Comparison of ENCODE assay signal across 8 cellular contexts in genomic region chr17:3667366-3668278, GRCh38. TPM values are rescaled to one million over a fixed set of nuclear protein-coding genes. Genes with fewer than 3 reads are reported as not detected.
DNase-seq lines count a peak whose midpoint lies in the region; ATAC-seq and TF ChIP-seq lines count a peak whose summit lies in the region.

No MANE protein-coding gene starts in this region.

- no peak for TF ChIP-seq CTCF in endothelial cell (IDR thresholded peaks at IDR 0.05; ENCODE audit: unreplicated experiment)
- TF ChIP-seq CTCF in suprapubic skin (IDR thresholded peaks at IDR 0.05) = no peak

- TF ChIP-seq POLR2A in suprapubic skin (IDR thresholded peaks at IDR 0.05) = no peak

- no peak for TF ChIP-seq EP300 in suprapubic skin (IDR thresholded peaks at IDR 0.05)

- ATAC-seq in GM21367 (IDR thresholded peaks at IDR 0.05; ENCODE audit: unreplicated experiment) (peak; percentile 7), memory B cell (ENCODE audit: low read depth) (peak; percentile 3)

- peaks cover 19% of the 10 kb centered on the region for H3K4me1 Mint-ChIP-seq in endothelial cell (ENCODE audit: unreplicated experiment)
- H3K4me1 Mint-ChIP-seq in memory B cell = peaks cover 21% of the 10 kb centered on the region

- H3K9me3 ChIP-seq in suprapubic skin = no peaks in the 10 kb centered on the region

- H3K27ac ChIP-seq in suprapubic skin = peak overlapping the region; percentile 95

- peak overlapping the region; percentile 91 for H3K4me3 Mint-ChIP-seq in endothelial cell (ENCODE audit: unreplicated experiment)
- peak overlapping the region; percentile 98 for H3K4me3 Mint-ChIP-seq in memory B cell

- H3K4me1 ChIP-seq in suprapubic skin = peaks cover 38% of the 10 kb centered on the region

- no peaks in the 10 kb centered on the region for H3K27me3 ChIP-seq in suprapubic skin

- H3K9me3 Mint-ChIP-seq in endothelial cell (ENCODE audit: unreplicated experiment) (no peaks in the 10 kb centered on the region), memory B cell (no peaks in the 10 kb centered on the region)

- peaks cover 21% of the 10 kb centered on the region for H3K36me3 Mint-ChIP-seq in endothelial cell (ENCODE audit: low read depth, unreplicated experiment)
- peaks cover 5% of the 10 kb centered on the region for H3K36me3 Mint-ChIP-seq in memory B cell

- H3K4me3 ChIP-seq in suprapubic skin = peak overlapping the region; percentile 72

- H3K27ac Mint-ChIP-seq in endothelial cell (ENCODE audit: unreplicated experiment) (peak overlapping the region; percentile 85), memory B cell (peak overlapping the region; percentile 55)

- WGBS in suprapubic skin = under 1% methylated on average over 29 of the region's 39 CpGs

- peaks cover 24% of the 10 kb centered on the region for H3K36me3 ChIP-seq in suprapubic skin

- H3K27me3 Mint-ChIP-seq in endothelial cell (ENCODE audit: unreplicated experiment) (peaks cover 19% of the 10 kb centered on the region), memory B cell (no peaks in the 10 kb centered on the region)

- peak; percentile 89 for DNase-seq in DMS53 (lab: John Stamatoyannopoulos, UW)
- peak; percentile 86 for DNase-seq in HuH-7 (ENCODE audit: low spot score)
- DNase-seq in UCSD-AML1 (lab: John Stamatoyannopoulos, UW; ENCODE audit: unreplicated experiment) = peak; percentile 69
- peak; percentile 86 for DNase-seq in endothelial cell (ENCODE audit: low spot score)
- DNase-seq in memory B cell (ENCODE audit: low spot score in 2 of 2) = no peak
- DNase-seq in suprapubic skin (ENCODE audit: low spot score in 2 of 2) = peak; percentile 94 to 95
- DNase-seq in NOMO-1 treated with dmso at 0.1 percent for 144 hours (lab: John Stamatoyannopoulos, UW; ENCODE audit: unreplicated experiment) = no peak

RNA-seq across cellular contexts. Expression of gene TAX1BP3, which starts 0.8 kb away (rescaled TPM):
- 148 TPM for total RNA-seq in endothelial cell (ENCODE audit: unreplicated experiment)
- 100 to 1,000 TPM; 103 to 245 (median 202) TPM for total RNA-seq in suprapubic skin

RNA-seq across cellular contexts. Expression of gene EMC6, which starts 1.0 kb away (rescaled TPM):
- total RNA-seq in endothelial cell (ENCODE audit: unreplicated experiment) (43.0 TPM), suprapubic skin (10 to 100 TPM in 3 of 4 donors, 1 to 10 TPM in 1; 3.3 to 17.6 (median 10.4) TPM)

RNA-seq across cellular contexts. Expression of gene P2RX5, which starts 28.3 kb away (rescaled TPM):
- total RNA-seq in endothelial cell (ENCODE audit: unreplicated experiment) = 0.36 TPM
- under 1 TPM in 2 of 4 donors, not detected in 2; 0.49 to 0.56 TPM for total RNA-seq in suprapubic skin

RNA-seq across cellular contexts. Expression of gene CTNS, which starts 31.1 kb away (rescaled TPM):
- 17.5 TPM for total RNA-seq in endothelial cell (ENCODE audit: unreplicated experiment)
- total RNA-seq in suprapubic skin = 10 to 100 TPM; 19.9 to 34.6 (median 26.1) TPM

RNA-seq across cellular contexts. Expression of gene SHPK, which starts 31.6 kb away (rescaled TPM):
- total RNA-seq in endothelial cell (ENCODE audit: unreplicated experiment) (14.1 TPM), suprapubic skin (10 to 100 TPM; 19.0 to 21.9 (median 20.4) TPM)

Comparison
In these comparisons a context has a peak if more than half of its experiments do, and no peak if none do; other contexts are left out.
1. DNase-seq: peak in DMS53 (single experiment), HuH-7 (single experiment), UCSD-AML1 (single experiment), endothelial cell (single experiment) and suprapubic skin (2 of 2); none in memory B cell (0 of 2) and NOMO-1 treated with dmso at 0.1 percent for 144 hours (single experiment).